25 cellular contexts compared by ENCODE assay signal in genomic region chr1:116906812-116907211, GRCh38. TPM values are rescaled to one million over a fixed set of nuclear protein-coding genes. Genes with fewer than 3 reads are reported as not detected.
DNase-seq lines count a peak whose midpoint lies in the region; ATAC-seq and TF ChIP-seq lines count a peak whose summit lies in the region.
"Had no signal": no experiment of that assay in that cellular context is flagged by ENCODE, and none has a peak within 500 bp of the region (broad histone marks: within the 10 kb centered on the region; RNA-seq: fewer than 3 reads in every experiment).

No MANE protein-coding gene starts in this region.

- no peak for DNase-seq in CD4-positive, alpha-beta T cell
- DNase-seq in RWPE1 (ENCODE audit: low spot score): peak; percentile 89
- peak; percentile 97 to 99 for DNase-seq in foreskin keratinocyte
- DNase-seq in renal cortical epithelial cell (ENCODE audit: low read depth): peak; percentile 14
- DNase-seq in C1 segment of cervical spinal cord (lab: John Stamatoyannopoulos, UW): no peak
- no peak for DNase-seq in activated CD4-positive, alpha-beta memory T cell treated with anti-CD3 and anti-CD28 coated beads for 36 hours
- no peak for DNase-seq in KBM-7
- DNase-seq in upper lobe of right lung: no peak
- DNase-seq: AML-193, DMS53, GF-D8, GOT3, HCEC 1CT, MV-4-11, NCI-H1105 treated with DMSO at 0.1 percent for 48 hours, NCI-H1694 treated with DMSO at 0.1 percent for 48 hours, NCI-H2081 treated with DMSO at 0.1 percent for 48 hours, NCI-H2171 treated with DMSO at 0.1 percent for 48 hours, NCI-H446 treated with DMSO at 0.1 percent for 48 hours, NCI-H526 treated with DMSO at 0.1 percent for 48 hours, OCI-M1, SHP77 treated with DMSO at 0.1 percent for 48 hours had no signal

- CTCF ChIA-PET in CD4-positive, alpha-beta T cell (lab: Charles Lee): no interaction called here
- CTCF ChIA-PET in RWPE1 (lab: Yijun Ruan, JAX): no interaction called here
- CTCF ChIA-PET in activated CD4-positive, alpha-beta memory T cell treated with anti-CD3 and anti-CD28 coated beads for 36 hours (lab: Charles Lee): no interaction called here

- no peaks in the 10 kb centered on the region for H3K27me3 ChIP-seq in CD4-positive, alpha-beta T cell (ENCODE audit: control insufficient read depth, insufficient read depth, low read length)
- H3K27me3 ChIP-seq in foreskin keratinocyte (no peaks in the 10 kb centered on the region), upper lobe of right lung (no peaks in the 10 kb centered on the region)

- no peaks in the 10 kb centered on the region for H3K27me3 Mint-ChIP-seq in CD4-positive, alpha-beta T cell
- no peaks in the 10 kb centered on the region for H3K27me3 Mint-ChIP-seq in activated CD4-positive, alpha-beta memory T cell treated with anti-CD3 and anti-CD28 coated beads for 36 hours

- no peak for ATAC-seq in CD4-positive, alpha-beta T cell (ENCODE audit: poor library complexity)
- ATAC-seq in foreskin keratinocyte: peak; percentile 83
- ATAC-seq in upper lobe of right lung: no peak
- ATAC-seq: HepG2, K562 had no signal

- H3K27ac ChIP-seq in CD4-positive, alpha-beta T cell (ENCODE audit: low read depth, low read length): no peak overlapping the region
- no peak overlapping the region for H3K27ac ChIP-seq in RWPE1
- peak overlapping the region; percentile 97 for H3K27ac ChIP-seq in foreskin keratinocyte
- H3K27ac ChIP-seq in upper lobe of right lung: no peak overlapping the region
- H3K27ac ChIP-seq: C4-2B had no signal

- no peaks in the 10 kb centered on the region for H3K36me3 ChIP-seq in upper lobe of right lung

- no peaks in the 10 kb centered on the region for H3K9me3 ChIP-seq in CD4-positive, alpha-beta T cell (ENCODE audit: control insufficient read depth, low read length)
- no peaks in the 10 kb centered on the region for H3K9me3 ChIP-seq in upper lobe of right lung

- POLR2A ChIA-PET in CD4-positive, alpha-beta T cell (lab: Charles Lee): no interaction called here
- POLR2A ChIA-PET in RWPE1 (lab: Yijun Ruan, JAX; ENCODE audit: low non-redundant PET): no interaction called here
- POLR2A ChIA-PET in activated CD4-positive, alpha-beta memory T cell treated with anti-CD3 and anti-CD28 coated beads for 36 hours (lab: Charles Lee): no interaction called here

- H3K36me3 Mint-ChIP-seq in CD4-positive, alpha-beta T cell (ENCODE audit: low read depth): no peaks in the 10 kb centered on the region
- H3K36me3 Mint-ChIP-seq in activated CD4-positive, alpha-beta memory T cell treated with anti-CD3 and anti-CD28 coated beads for 36 hours: no peaks in the 10 kb centered on the region

- in situ Hi-C loops in KBM-7 (cut with MboI; ENCODE audit: low pct_unique_long_range_greater_than_20kb, low sequenced_read_pairs): no loop called here

- H3K4me1 ChIP-seq in foreskin keratinocyte: peaks cover 42% of the 10 kb centered on the region
- H3K4me1 ChIP-seq in upper lobe of right lung: peaks cover 5% of the 10 kb centered on the region

- TF ChIP-seq CTCF in CD4-positive, alpha-beta T cell (IDR thresholded peaks at IDR 0.05): no peak
- TF ChIP-seq CTCF in RWPE1 (conservative IDR thresholded peaks at IDR 0.05; ENCODE audit: low read depth) (no peak), foreskin keratinocyte (conservative IDR thresholded peaks at IDR 0.05) (peak; percentile 23), upper lobe of right lung (IDR thresholded peaks at IDR 0.05) (no peak)

- no peak overlapping the region for H3K27ac Mint-ChIP-seq in CD4-positive, alpha-beta T cell
- H3K27ac Mint-ChIP-seq in activated CD4-positive, alpha-beta memory T cell treated with anti-CD3 and anti-CD28 coated beads for 36 hours: no peak overlapping the region

- no peaks in the 10 kb centered on the region for H3K9me3 Mint-ChIP-seq in CD4-positive, alpha-beta T cell
- no peaks in the 10 kb centered on the region for H3K9me3 Mint-ChIP-seq in activated CD4-positive, alpha-beta memory T cell treated with anti-CD3 and anti-CD28 coated beads for 36 hours

- intact Hi-C loops in CD4-positive, alpha-beta T cell (cut with DNase I, micrococcal nuclease): no loop called here
- intact Hi-C loops in activated CD4-positive, alpha-beta memory T cell treated with anti-CD3 and anti-CD28 coated beads for 36 hours (cut with micrococcal nuclease): no loop called here
- intact Hi-C loops in upper lobe of right lung (cut with DNase I): no loop called here

- H3K4me3 Mint-ChIP-seq in CD4-positive, alpha-beta T cell: peak overlapping the region; percentile 58
- no peak overlapping the region for H3K4me3 Mint-ChIP-seq in activated CD4-positive, alpha-beta memory T cell treated with anti-CD3 and anti-CD28 coated beads for 36 hours

- H3K4me1 Mint-ChIP-seq in CD4-positive, alpha-beta T cell (ENCODE audit: low read depth): no peaks in the 10 kb centered on the region
- peaks cover 2% of the 10 kb centered on the region for H3K4me1 Mint-ChIP-seq in activated CD4-positive, alpha-beta memory T cell treated with anti-CD3 and anti-CD28 coated beads for 36 hours (ENCODE audit: low read depth)

- H3K4me3 ChIP-seq in upper lobe of right lung: no peak overlapping the region
- H3K4me3 ChIP-seq: K562 had no signal

RNA-seq across cellular contexts. Expression of gene PTGFRN, which starts 2.9 kb away (rescaled TPM):
- total RNA-seq in CD4-positive, alpha-beta T cell: under 1 TPM; 0.38 to 0.45 TPM
- total RNA-seq in foreskin keratinocyte (171 and 183 TPM in 2 replicates), renal cortical epithelial cell (51.4 and 76.7 TPM in 2 replicates), upper lobe of right lung (31.2 TPM)
- 147 and 151 TPM in 2 replicates for polyA plus RNA-seq in foreskin keratinocyte
- total RNA-seq in activated CD4-positive, alpha-beta memory T cell treated with anti-CD3 and anti-CD28 coated beads for 36 hours: 10 to 100 TPM; 13.5 to 14.2 TPM

Comparison
In these comparisons a context has a peak if more than half of its experiments do, and no peak if none do; other contexts are left out.
1. DNase-seq: peak in RWPE1 (single experiment), foreskin keratinocyte (2 of 2) and renal cortical epithelial cell (single experiment); none in CD4-positive, alpha-beta T cell (0 of 10), C1 segment of cervical spinal cord (0 of 14), activated CD4-positive, alpha-beta memory T cell treated with anti-CD3 and anti-CD28 coated beads for 36 hours (single experiment), KBM-7 (single experiment) and upper lobe of right lung (single experiment).
2. RNA of gene PTGFRN, which starts 2.9 kb away (total RNA-seq): 171 to 183 TPM in foreskin keratinocyte, 51.4 to 76.7 TPM in renal cortical epithelial cell, 31.2 TPM in upper lobe of right lung (single experiment) and 13.5 to 14.2 TPM in activated CD4-positive, alpha-beta memory T cell treated with anti-CD3 and anti-CD28 coated beads for 36 hours; 0.38 to 0.45 TPM in CD4-positive, alpha-beta T cell; every median in the first group is over 10 times any median in the second.